In genomic region chr10:114349071-114349470, GRCh38 we compare ENCODE assay signal across 1 cellular context. TPM values are rescaled to one million over a fixed set of nuclear protein-coding genes. Genes with fewer than 3 reads are reported as not detected.
"Had no signal": no experiment of that assay in that cellular context is flagged by ENCODE, and none has a peak within 500 bp of the region (broad histone marks: within the 10 kb centered on the region; RNA-seq: fewer than 3 reads in every experiment).

No MANE protein-coding gene starts in this region.

RNA-seq across cellular contexts. Expression of gene AFAP1L2, which starts 55.2 kb away (rescaled TPM):
- polyA plus RNA-seq: K562 had no signal
